ENCODE assay signal across 18 cellular contexts in genomic region chr5:57805170-57805569, GRCh38.
"Had no signal": no experiment of that assay in that cellular context is flagged by ENCODE, and none has a peak within 500 bp of the region (broad histone marks: within the 10 kb centered on the region; RNA-seq: fewer than 3 reads in every experiment).

No MANE protein-coding gene starts in this region.

- H3K27me3 ChIP-seq: brain microvascular endothelial cell, gastroesophageal sphincter, ovary, right atrium auricular region, tibial artery had no signal

- H3K9me3 ChIP-seq: gastroesophageal sphincter, ovary, prostate gland, right atrium auricular region, tibial artery had no signal

- ATAC-seq: activated naive CD8-positive, alpha-beta T cell treated with anti-CD3 and anti-CD28 coated beads, Interleukin-2, amount 50 U/mL, for 24 hours; gastroesophageal sphincter; natural killer cell; stimulated activated naive CD8-positive, alpha-beta T cell treated with anti-CD3 and anti-CD28 coated beads, Interleukin-15, amount 100 ng/mL, for 72 hours had no signal

- H3K36me3 ChIP-seq: brain microvascular endothelial cell, gastroesophageal sphincter, ovary, prostate gland, right atrium auricular region, tibial artery had no signal

- DNase-seq: activated CD4-positive, alpha-beta memory T cell treated with anti-CD3 and anti-CD28 coated beads for 36 hours; activated CD4-positive, alpha-beta T cell treated with anti-CD3 and anti-CD28 coated beads for 48 hours; activated effector memory CD4-positive, alpha-beta T cell treated with anti-CD3 and anti-CD28 coated beads, Interleukin-2, amount 50 U/mL, for 16 hours; activated naive CD4-positive, alpha-beta T cell treated with anti-CD3 and anti-CD28 coated beads, Interleukin-2, amount 10 ng/mL, durations not matched to agents 7 days and 5 days; activated naive CD8-positive, alpha-beta T cell treated with anti-CD3 and anti-CD28 coated beads, Interleukin-2, amount 50 U/mL, for 24 hours; brain microvascular endothelial cell; central memory CD4-positive, alpha-beta T cell; effector memory CD4-positive, alpha-beta T cell; head of caudate nucleus; hypothalamus; natural killer cell; ovary; stimulated activated CD4-positive, alpha-beta T cell treated with anti-CD3 and anti-CD28 coated beads, Interleukin-1b, Interleukin-23, amount 100 ng/mL, for 48 hours; stimulated activated naive CD8-positive, alpha-beta T cell treated with anti-CD3 and anti-CD28 coated beads, Interleukin-15, amount 100 ng/mL, for 72 hours; tibial artery had no signal

- H3K27ac ChIP-seq: brain microvascular endothelial cell, gastroesophageal sphincter, ovary, prostate gland, tibial artery had no signal

- H3K4me3 ChIP-seq: gastroesophageal sphincter, ovary, prostate gland, right atrium auricular region, tibial artery had no signal

- H3K4me1 ChIP-seq: prostate gland had no signal
